In the genomic region with DNA sequence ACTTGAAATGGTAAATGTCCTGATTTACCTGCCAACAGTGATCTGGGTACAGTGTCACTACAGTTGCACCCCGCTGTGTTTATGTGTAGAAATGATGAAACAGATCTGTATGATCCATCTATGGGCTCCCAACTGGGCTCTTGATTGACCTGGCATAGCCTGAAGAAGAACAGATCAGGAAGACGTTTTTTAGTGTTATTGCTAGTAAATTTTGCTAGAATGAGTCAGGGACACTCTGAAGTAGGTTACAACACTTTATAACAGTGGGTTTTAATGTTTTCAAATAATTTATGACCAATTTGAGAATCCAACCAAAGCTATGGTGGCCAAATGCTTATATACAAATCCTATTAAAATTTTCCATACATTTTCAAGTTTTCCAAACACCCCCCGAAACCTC, we compare ENCODE assay signal across 23 cellular contexts.
"Had no signal": no experiment of that assay in that cellular context is flagged by ENCODE, and none has a peak within 500 bp of the region (broad histone marks: within the 10 kb centered on the region; RNA-seq: fewer than 3 reads in every experiment).

No MANE protein-coding gene starts in this region.

- H3K36me3 ChIP-seq: gastrocnemius medialis, heart right ventricle, neural progenitor cell, ovary, right atrium auricular region, sigmoid colon, stomach, thoracic aorta, transverse colon had no signal

- H3K27me3 ChIP-seq: gastrocnemius medialis, heart right ventricle, neural progenitor cell, ovary, right atrium auricular region, sigmoid colon, stomach, transverse colon had no signal

- H3K4me3 ChIP-seq: coronary artery, gastrocnemius medialis, heart right ventricle, neural progenitor cell, ovary, right atrium auricular region, sigmoid colon, stomach, thoracic aorta, transverse colon had no signal

- H3K36me3 Mint-ChIP-seq: natural killer cell, neural progenitor cell had no signal

- H3K27ac Mint-ChIP-seq: endodermal cell, natural killer cell, neural progenitor cell had no signal

- H3K9ac ChIP-seq: neural progenitor cell had no signal

- DNase-seq: effector CD4-positive, alpha-beta T cell; endodermal cell; erythroblast; gastrocnemius medialis; heart right ventricle; hypothalamus; islet precursor cell; mammary epithelial cell; natural killer cell; nucleus accumbens; ovary; sigmoid colon; small intestine; stimulated activated CD4-positive, alpha-beta T cell treated with anti-CD3 and anti-CD28 coated beads, Interleukin-12 subunit alpha, Interleukin-12 subunit beta, amount 100 ng/mL, for 4 hours; stimulated activated naive CD4-positive, alpha-beta T cell; stomach; substantia nigra; transverse colon had no signal

- ATAC-seq: gastrocnemius medialis, heart right ventricle, left lobe of liver, natural killer cell had no signal

- H3K4me2 ChIP-seq: neural progenitor cell had no signal

- H3K27ac ChIP-seq: coronary artery, gastrocnemius medialis, heart right ventricle, neural progenitor cell, ovary, right atrium auricular region, sigmoid colon, stomach, thoracic aorta, transverse colon had no signal

- H3K4me3 Mint-ChIP-seq: endodermal cell, natural killer cell, neural progenitor cell had no signal

- H3K4me1 Mint-ChIP-seq: natural killer cell, neural progenitor cell had no signal

- H3K4me1 ChIP-seq: gastrocnemius medialis, heart right ventricle, neural progenitor cell, right atrium auricular region, sigmoid colon, transverse colon had no signal
